18 cellular contexts compared by ENCODE assay signal in genomic region chr10:109191341-109191740, GRCh38.
DNase-seq lines count a peak whose midpoint lies in the region; ATAC-seq and TF ChIP-seq lines count a peak whose summit lies in the region.
"Had no signal": no experiment of that assay in that cellular context is flagged by ENCODE, and none has a peak within 500 bp of the region (broad histone marks: within the 10 kb centered on the region; RNA-seq: fewer than 3 reads in every experiment).

No MANE protein-coding gene starts in this region.

- intact Hi-C loops in A673 (cut with micrococcal nuclease; ENCODE audit: unreplicated experiment), result loop anchor here (1.0 to 10.0 kb wide), 6 partner anchors 195 to 661 kb away; no protein-coding TSS in a partner anchor

- TF ChIP-seq CTCF in A673 (conservative IDR thresholded peaks at IDR 0.05; ENCODE audit: low read depth, low read length) (no peak), HEK293 (tag by site-specific recombination; IDR thresholded peaks at IDR 0.05) (no peak)

- H3K27ac ChIP-seq in A673 (ENCODE audit: low read depth, low read length, poor library complexity, severe bottlenecking) (peak overlapping the region; percentile 99), HEK293 (ENCODE audit: extremely low read depth, low read depth, low read length) (no peak overlapping the region)
- H3K27ac ChIP-seq: BLaER1, C4-2B had no signal

- H3K36me3 ChIP-seq in A673 (ENCODE audit: insufficient read depth, low read length, poor library complexity, severe bottlenecking), result peaks cover 25% of the 10 kb centered on the region
- H3K36me3 ChIP-seq in HEK293 (ENCODE audit: control insufficient read depth in 2 of 2, insufficient read depth in 1 of 2, low read length in 2 of 2), result no peaks in the 10 kb centered on the region
- H3K36me3 ChIP-seq: BLaER1 had no signal

- CTCF ChIA-PET in A673 (lab: Charles Lee), result interaction anchor here (1.5 kb wide), 1 partner anchor 256 kb away, joined by 3 read pairs; no protein-coding TSS in a partner anchor
- CTCF ChIA-PET in HEK293 (lab: Yijun Ruan, JAX), result no interaction called here

- H3K4me3 ChIP-seq in A673 (ENCODE audit: low read depth, low read length, poor library complexity, severe bottlenecking) (peak overlapping the region; percentile 23), HEK293 (ENCODE audit: low read depth, low read length) (no peak overlapping the region)
- H3K4me3 ChIP-seq: BLaER1, GM12878, GM23338 had no signal

- peaks cover 34% of the 10 kb centered on the region for H3K4me1 ChIP-seq in A673 (ENCODE audit: insufficient read depth, low read length, poor library complexity, severe bottlenecking)
- no peaks in the 10 kb centered on the region for H3K4me1 ChIP-seq in HEK293 (ENCODE audit: control insufficient read depth, insufficient read depth, low read length)
- H3K4me1 ChIP-seq: BLaER1, Caco-2 had no signal

- DNase-seq in A673 (ENCODE audit: low spot score) (peak; percentile 96), MV-4-11 (lab: John Stamatoyannopoulos, UW) (peak; percentile 6), NCI-H2171 treated with DMSO at 0.1 percent for 48 hours (lab: John Stamatoyannopoulos, UW) (no peak), GF-D8 (lab: John Stamatoyannopoulos, UW) (no peak)
- DNase-seq: Caco-2; CD4-positive, CD25-positive, alpha-beta regulatory T cell; CD8-positive, alpha-beta T cell; DMS153; DND-41; H9; HFFc6 had no signal

- no peaks in the 10 kb centered on the region for H3K27me3 ChIP-seq in A673 (replicated peaks; ENCODE audit: insufficient read depth, low read depth, low read length, poor library complexity)
- H3K27me3 ChIP-seq: BLaER1 had no signal

- peaks cover 37% of the 10 kb centered on the region for H3K9me3 ChIP-seq in A673 (ENCODE audit: low read depth, low read length, poor library complexity, severe bottlenecking)
- no peaks in the 10 kb centered on the region for H3K9me3 ChIP-seq in HEK293 (ENCODE audit: control insufficient read depth, insufficient read depth, low read depth, low read length)

- BruUV-seq in A673 (replicated peaks; lab: Mats Ljungman, UMichigan), result no TSS peak

- POLR2A ChIA-PET in A673 (lab: Charles Lee; ENCODE audit: low non-redundant PET), result interaction anchor here (0.6 to 0.9 kb wide), 2 partner anchors 8 to 195 kb away, joined by 3 to 4 read pairs; no protein-coding TSS in a partner anchor
- POLR2A ChIA-PET in HEK293 (lab: Yijun Ruan, JAX), result no interaction called here

- ATAC-seq in HG02885 (IDR thresholded peaks at IDR 0.05; ENCODE audit: poor library complexity, unreplicated experiment), result no peak
- ATAC-seq: CD8-positive, alpha-beta T cell; GM12878; GM23338; HCT116 had no signal

TF ChIP-seq in HEK293, 187 proteins besides CTCF, POLR2A, EP300 and RAD21:
- TF ChIP-seq ZNF366 (tag by site-specific recombination; conservative IDR thresholded peaks at IDR 0.05) (0 out of 2 replicates have a peak, but pooled peaks have one; percentile 23), ZNF202 (tag by site-specific recombination; IDR thresholded peaks at IDR 0.05; ENCODE audit: borderline replicate concordance) (no peak), ZNF610 (tag by site-specific recombination; IDR thresholded peaks at IDR 0.05; ENCODE audit: borderline replicate concordance) (no peak), HOXD13 (CRISPR knock-in tag; IDR thresholded peaks at IDR 0.05; ENCODE audit: borderline replicate concordance) (no peak), EGR2 (tag by site-specific recombination; IDR thresholded peaks at IDR 0.05; ENCODE audit: low read depth) (no peak), ZNF747 (tag by site-specific recombination; IDR thresholded peaks at IDR 0.05) (no peak), ZNF830 (tag by site-specific recombination; IDR thresholded peaks at IDR 0.05; ENCODE audit: low read depth) (no peak), ZNF658 (tag by site-specific recombination; IDR thresholded peaks at IDR 0.05) (no peak), ZNF433 (tag by site-specific recombination; IDR thresholded peaks at IDR 0.05; ENCODE audit: low read depth) (no peak)

Comparison
In these comparisons a context has a peak if more than half of its experiments do, and no peak if none do; other contexts are left out.
1. DNase-seq: peak in A673 (single experiment) and MV-4-11 (single experiment); none in NCI-H2171 treated with DMSO at 0.1 percent for 48 hours (single experiment) and GF-D8 (single experiment).